14 cellular contexts compared by ENCODE assay signal in the genomic region with DNA sequence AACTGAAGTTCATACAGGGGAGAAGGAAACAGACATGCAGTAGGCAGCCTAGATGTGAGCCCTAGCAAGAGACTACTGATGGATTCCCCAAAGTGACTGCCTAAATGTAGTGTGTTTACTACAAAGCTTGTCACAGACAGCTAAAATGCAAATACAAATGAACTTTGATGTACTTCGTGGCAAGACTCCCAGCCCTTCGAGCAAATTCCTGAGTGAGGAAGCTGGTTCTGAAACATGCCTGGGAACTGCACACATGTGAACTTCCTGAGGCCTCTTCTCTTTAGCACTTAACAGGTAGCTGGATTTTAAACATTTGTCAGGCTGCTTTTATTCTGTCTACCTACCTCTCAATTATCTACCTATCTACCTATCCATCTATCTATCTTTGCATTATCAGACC. TPM values are rescaled to one million over a fixed set of nuclear protein-coding genes. Genes with fewer than 3 reads are reported as not detected.
A peak's percentile ranks its signal among the peaks of the same experiment; 100 is the strongest.
DNase-seq lines count a peak whose midpoint lies in the region; ATAC-seq lines count a peak whose summit lies in the region.
"Had no signal": no experiment of that assay in that cellular context is flagged by ENCODE, and none has a peak within 500 bp of the region (broad histone marks: within the 10 kb centered on the region; RNA-seq: fewer than 3 reads in every experiment).

No MANE protein-coding gene starts in this region.

- H2BK5ac ChIP-seq in neuronal stem cell (ENCODE audit: low read length) = no peak overlapping the region

- H4K20me1 ChIP-seq in BLaER1 treated with 17β-estradiol and CSF1 and Interleukin-3, amounts not matched to agents 10 nM and 100 nM = no peaks in the 10 kb centered on the region

- H3K23ac ChIP-seq in neuronal stem cell (ENCODE audit: low read depth, low read length, poor library complexity) = no peak overlapping the region

- peak overlapping the region in 2 of 11 experiments; percentile 21 to 33; a peak in 3 of 22 replicates for H3K9ac ChIP-seq in BLaER1 treated with 17β-estradiol and CSF1 and Interleukin-3, amounts not matched to agents 10 nM and 100 nM
- H3K9ac ChIP-seq in neuronal stem cell (ENCODE audit: low read depth, low read length, poor library complexity) = no peak overlapping the region

- H3K9me3 ChIP-seq in BLaER1 treated with 17β-estradiol and CSF1 and Interleukin-3, amounts not matched to agents 10 nM and 100 nM (replicated peaks in 1 of 11) = no peaks in the 10 kb centered on the region
- H3K9me3 ChIP-seq in SJCRH30 (replicated peaks) (no peaks in the 10 kb centered on the region), neuronal stem cell (replicated peaks in 1 of 2; ENCODE audit: control insufficient read depth in 2 of 2, insufficient read depth in 1 of 2, low read depth in 1 of 2, low read length in 2 of 2) (no peaks in the 10 kb centered on the region)
- H3K9me3 ChIP-seq: ovary, Peyer's patch had no signal

- peak overlapping the region; percentile 43 for H2AFZ ChIP-seq in neuronal stem cell (ENCODE audit: low read length)

- H4K91ac ChIP-seq in neuronal stem cell (ENCODE audit: low read depth, low read length, poor library complexity) = no peak overlapping the region

- no peak overlapping the region for H2AK5ac ChIP-seq in neuronal stem cell (ENCODE audit: low read depth, low read length)

- no peaks in the 10 kb centered on the region for H3K79me1 ChIP-seq in neuronal stem cell (ENCODE audit: low read depth, low read length)

- H2BK12ac ChIP-seq in neuronal stem cell (ENCODE audit: low read length) = no peak overlapping the region

- H2BK15ac ChIP-seq in neuronal stem cell (ENCODE audit: low read length) = no peak overlapping the region

- H3K4me2 ChIP-seq in BLaER1 treated with 17β-estradiol and CSF1 and Interleukin-3, amounts not matched to agents 10 nM and 100 nM = peak overlapping the region; percentile 39 to 99 (median 65)
- H3K4me2 ChIP-seq in neuronal stem cell (ENCODE audit: insufficient read depth, low read length, poor library complexity, severe bottlenecking) = no peak overlapping the region

- H3K27ac ChIP-seq in BLaER1 treated with 17β-estradiol and CSF1 and Interleukin-3, amounts not matched to agents 10 nM and 100 nM = peak overlapping the region in 9 of 11 experiments; percentile 20 to 100 (median 52); a peak in 17 of 22 replicates
- H3K27ac ChIP-seq in SJCRH30 (peak overlapping the region; percentile 90), neuronal stem cell (replicated peaks; ENCODE audit: low read length) (no peak overlapping the region)

- peak overlapping the region; percentile 32 for H3K18ac ChIP-seq in neuronal stem cell (ENCODE audit: low read length)

- no CpG with 5 or more reads among the region's 2 CpGs for WGBS in neuronal stem cell (ENCODE audit: extremely low coverage in 2 of 2, insufficient read length in 2 of 2, insufficient replicate concordance in 1 of 2), 2 donors

- H3K4me1 ChIP-seq in BLaER1 treated with 17β-estradiol and CSF1 and Interleukin-3, amounts not matched to agents 10 nM and 100 nM = peaks cover 49 to 90% (median 82%) of the 10 kb centered on the region in 10 experiments
- peaks cover 61% of the 10 kb centered on the region for H3K4me1 ChIP-seq in SJCRH30
- H3K4me1 ChIP-seq in neuronal stem cell (ENCODE audit: control insufficient read depth in 2 of 2, insufficient read depth in 1 of 2, low read depth in 1 of 2, low read length in 2 of 2) = peaks cover 25 to 56% of the 10 kb centered on the region in 2 donors

- H3K4ac ChIP-seq in neuronal stem cell (ENCODE audit: low read length) = no peak overlapping the region

- no peak overlapping the region for H2BK120ac ChIP-seq in neuronal stem cell (ENCODE audit: low read depth, low read length)

- no peak overlapping the region for H3K14ac ChIP-seq in neuronal stem cell (ENCODE audit: low read length)

- no peak overlapping the region for H3K4me3 ChIP-seq in BLaER1 treated with 17β-estradiol and CSF1 and Interleukin-3, amounts not matched to agents 10 nM and 100 nM
- no peak overlapping the region for H3K4me3 ChIP-seq in SJCRH30
- no peak overlapping the region for H3K4me3 ChIP-seq in neuronal stem cell (ENCODE audit: low read length in 2 of 2)
- H3K4me3 ChIP-seq: ovary, Peyer's patch had no signal

- ATAC-seq in GM18870 (IDR thresholded peaks at IDR 0.05; ENCODE audit: unreplicated experiment) (no peak), HG03280 (IDR thresholded peaks at IDR 0.05; ENCODE audit: unreplicated experiment) (no peak), GM19328 (IDR thresholded peaks at IDR 0.05; ENCODE audit: unreplicated experiment) (no peak), GM18868 (IDR thresholded peaks at IDR 0.05; ENCODE audit: unreplicated experiment) (no peak)

- no peak overlapping the region for H4K8ac ChIP-seq in neuronal stem cell (ENCODE audit: low read depth, low read length)

- no peaks in the 10 kb centered on the region for H3K36me3 ChIP-seq in BLaER1 treated with 17β-estradiol and CSF1 and Interleukin-3, amounts not matched to agents 10 nM and 100 nM
- H3K36me3 ChIP-seq in SJCRH30 (no peaks in the 10 kb centered on the region), neuronal stem cell (replicated peaks in 1 of 2; ENCODE audit: control insufficient read depth in 2 of 2, insufficient read depth in 2 of 2, low read length in 2 of 2) (no peaks in the 10 kb centered on the region)
- H3K36me3 ChIP-seq: ovary, Peyer's patch had no signal

- DNase-seq in SJCRH30 (no peak), fibroblast of gingiva (ENCODE audit: low read depth) (peak; percentile 69), neuronal stem cell (ENCODE audit: low spot score) (no peak)
- DNase-seq: activated CD4-positive, alpha-beta T cell treated with anti-CD3 and anti-CD28 coated beads for 48 hours; activated naive CD4-positive, alpha-beta T cell treated with Interleukin-2 at 50 U/mL for 16 hours; effector CD4-positive, alpha-beta T cell; NCI-H1930; ovary; Peyer's patch had no signal

- H3K27me3 ChIP-seq in BLaER1 treated with 17β-estradiol and CSF1 and Interleukin-3, amounts not matched to agents 10 nM and 100 nM = no peaks in the 10 kb centered on the region
- H3K27me3 ChIP-seq in SJCRH30 (no peaks in the 10 kb centered on the region), neuronal stem cell (ENCODE audit: control insufficient read depth in 3 of 3, insufficient read depth in 3 of 3, low read depth in 1 of 3, low read length in 3 of 3) (no peaks in the 10 kb centered on the region)
- H3K27me3 ChIP-seq: ovary, Peyer's patch had no signal

RNA-seq across cellular contexts. Expression of gene IRF2BP2, which starts 6.7 kb away (rescaled TPM):
- total RNA-seq in SJCRH30 (2014; rRNA removed; shearing (Covaris generic)) = 33.2 and 41.1 TPM in 2 replicates
- polyA plus RNA-seq in neuronal stem cell (2013, experiment 1 of 2) = 28.8 TPM
- polyA plus RNA-seq in neuronal stem cell (2013, experiment 2 of 2) = 29.3 TPM
